Comparison of ENCODE assay signal across 21 cellular contexts in genomic region chr22:30283342-30283741, GRCh38. TPM values are rescaled to one million over a fixed set of nuclear protein-coding genes. Genes with fewer than 3 reads are reported as not detected.
"Had no signal": no experiment of that assay in that cellular context is flagged by ENCODE, and none has a peak within 500 bp of the region (broad histone marks: within the 10 kb centered on the region; RNA-seq: fewer than 3 reads in every experiment).

No MANE protein-coding gene starts in this region.

- H3K4me3 Mint-ChIP-seq: activated T-cell treated with anti-CD3 and anti-CD28 coated beads, Interleukin-2, amount 50 U/mL, for 4 hours; endodermal cell; neural progenitor cell; stimulated activated naive B cell treated with anti-CD40 and anti-IgM and Interleukin-4, amounts not matched to agents 10 μg/mL and 1 μg/mL and 100 μg/mL, for 72 hours; WTC11 had no signal

- DNase-seq: activated CD4-positive, alpha-beta T cell treated with anti-CD3 and anti-CD28 coated beads for 48 hours; activated gamma-delta T cell treated with Interleukin-2 at 50 U/mL for 16 hours; activated T-cell treated with anti-CD3 and anti-CD28 coated beads, Interleukin-2, amount 50 U/mL, for 4 hours; endodermal cell; left colon; midbrain; retina; stimulated activated CD4-positive, alpha-beta T cell treated with anti-CD3 and anti-CD28 coated beads, Interleukin-2, amount 100 ng/mL, for 48 hours; stimulated activated naive B cell treated with anti-CD40 and anti-IgM and Interleukin-4, amounts not matched to agents 10 μg/mL and 1 μg/mL and 100 μg/mL, for 72 hours; uterus had no signal

- H3K27me3 ChIP-seq: neural progenitor cell, tibial nerve, uterus had no signal

- H3K9ac ChIP-seq: neural progenitor cell had no signal

- H3K9me3 ChIP-seq: tibial nerve, uterus had no signal

- H3K4me3 ChIP-seq: lung, neural progenitor cell, SK-N-MC, tibial nerve, uterus had no signal

- ATAC-seq: activated T-cell treated with anti-CD3 and anti-CD28 coated beads, Interleukin-2, amount 50 U/mL, for 4 hours; left colon; stimulated activated naive B cell treated with anti-CD40 and anti-IgM and Interleukin-4, amounts not matched to agents 10 μg/mL and 1 μg/mL and 100 μg/mL, for 72 hours; WTC11 had no signal

- H3K27ac ChIP-seq: neural progenitor cell, SK-N-MC, tibial nerve, uterus had no signal

- FAIRE-seq: astrocyte, bronchial epithelial cell, islet of Langerhans had no signal

- H3K9me3 Mint-ChIP-seq: activated T-cell treated with anti-CD3 and anti-CD28 coated beads, Interleukin-2, amount 50 U/mL, for 4 hours; endodermal cell; neural progenitor cell; stimulated activated naive B cell treated with anti-CD40 and anti-IgM and Interleukin-4, amounts not matched to agents 10 μg/mL and 1 μg/mL and 100 μg/mL, for 72 hours; WTC11 had no signal

- H3K36me3 ChIP-seq: neural progenitor cell, uterus had no signal

- H3K36me3 Mint-ChIP-seq: neural progenitor cell, WTC11 had no signal

- H3K4me2 ChIP-seq: neural progenitor cell had no signal

- H3K27ac Mint-ChIP-seq: endodermal cell; neural progenitor cell; stimulated activated naive B cell treated with anti-CD40 and anti-IgM and Interleukin-4, amounts not matched to agents 10 μg/mL and 1 μg/mL and 100 μg/mL, for 72 hours; WTC11 had no signal

RNA-seq across cellular contexts. Expression of gene OSM, which starts 16.7 kb away (rescaled TPM):
- total RNA-seq: astrocyte, bronchial epithelial cell, dermis microvascular lymphatic vessel endothelial cell, endodermal cell, epithelial cell of proximal tubule, myocyte, WTC11 had no signal
